In the genomic region with DNA sequence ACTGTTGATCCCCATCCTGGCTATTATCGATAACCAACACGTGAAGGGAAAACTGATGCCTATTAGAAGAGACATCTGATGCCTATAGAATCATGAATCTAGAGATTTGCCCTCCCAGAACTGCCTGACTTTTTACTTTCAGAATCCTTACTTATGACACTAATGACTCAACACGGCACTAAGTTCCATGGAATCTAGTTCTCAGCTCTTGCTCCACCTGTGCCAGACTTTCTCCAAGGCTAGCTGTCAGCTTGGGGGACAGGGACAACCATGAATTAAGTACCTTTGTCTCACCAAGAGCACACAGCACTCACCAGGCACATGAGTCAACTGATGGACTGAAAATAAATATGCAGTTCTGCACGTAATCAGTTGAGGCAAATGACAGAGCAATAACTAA, we compare ENCODE assay signal across 24 cellular contexts.
DNase-seq lines count a peak whose midpoint lies in the region; ATAC-seq and TF ChIP-seq lines count a peak whose summit lies in the region.
"Had no signal": no experiment of that assay in that cellular context is flagged by ENCODE, and none has a peak within 500 bp of the region (broad histone marks: within the 10 kb centered on the region; RNA-seq: fewer than 3 reads in every experiment).

No MANE protein-coding gene starts in this region.

- peak overlapping the region; percentile 33; the same call in 1 of the 2 replicates for H3K27ac ChIP-seq in SJSA1
- H3K27ac ChIP-seq: neutrophil, psoas muscle, suprapubic skin had no signal

- peaks cover 11% of the 10 kb centered on the region for H3K4me1 ChIP-seq in SJSA1 (replicated peaks)
- H3K4me1 ChIP-seq: psoas muscle, suprapubic skin had no signal

- ATAC-seq in GM21515 (IDR thresholded peaks at IDR 0.05; ENCODE audit: unreplicated experiment) (no peak), HG02852 (IDR thresholded peaks at IDR 0.05; ENCODE audit: unreplicated experiment) (no peak)
- ATAC-seq: GM23338, left colon, psoas muscle, Right ventricle myocardium inferior had no signal

- H3K27me3 ChIP-seq in SJSA1 (replicated peaks): no peaks in the 10 kb centered on the region; the same call in 1 of the 2 replicates

- no peak for TF ChIP-seq CTCF in fibroblast of mammary gland (conservative IDR thresholded peaks at IDR 0.05; ENCODE audit: control insufficient read depth, insufficient read depth, low read depth, low read length)

- no peaks in the 10 kb centered on the region for H3K36me3 ChIP-seq in SJSA1
- H3K36me3 ChIP-seq: neutrophil, suprapubic skin had no signal

- H3K9me3 ChIP-seq in SJSA1 (replicated peaks): no peaks in the 10 kb centered on the region
- H3K9me3 ChIP-seq: neutrophil, psoas muscle, suprapubic skin had no signal

- H3K4me3 ChIP-seq in SJSA1 (no peak overlapping the region), fibroblast of mammary gland (ENCODE audit: control insufficient read depth, low read depth, low read length) (no peak overlapping the region)
- H3K4me3 ChIP-seq: GM23338, psoas muscle, suprapubic skin had no signal

- DNase-seq in HCEC 1CT: peak; percentile 75
- no peak for DNase-seq in SJSA1 (ENCODE audit: low read depth in 1 of 2, low spot score in 2 of 2)
- peak; percentile 10 for DNase-seq in fibroblast of mammary gland (ENCODE audit: low read depth)
- DNase-seq in cortex of kidney (lab: John Stamatoyannopoulos, UW): no peak
- DNase-seq in mucosa of gallbladder (ENCODE audit: low spot score): no peak
- DNase-seq: activated CD4-positive, alpha-beta T cell treated with anti-CD3 and anti-CD28 coated beads, Interleukin-2, amount 10 ng/mL, durations not matched to agents 7 days and 5 days; activated naive CD4-positive, alpha-beta T cell; activated T-cell treated with anti-CD3 and anti-CD28 coated beads, Interleukin-2, amount 50 U/mL, for 48 hours; CD4-positive, alpha-beta memory T cell; effector CD8-positive, alpha-beta T cell; left colon; mammary epithelial cell; NCI-H1105; NCI-H2081; NCI-H774; psoas muscle; stimulated activated CD4-positive, alpha-beta T cell treated with anti-CD3 and anti-CD28 coated beads, Interleukin-15, amount 100 ng/mL, for 24 hours; stimulated activated naive CD4-positive, alpha-beta T cell had no signal

Comparison
In these comparisons a context has a peak if more than half of its experiments do, and no peak if none do; other contexts are left out.
1. DNase-seq: peak in HCEC 1CT (single experiment) and fibroblast of mammary gland (single experiment); none in SJSA1 (0 of 2), cortex of kidney (single experiment) and mucosa of gallbladder (single experiment).